In genomic region chr22:21457023-21457787, GRCh38 we compare ENCODE assay signal across 15 cellular contexts. TPM values are rescaled to one million over a fixed set of nuclear protein-coding genes. Genes with fewer than 3 reads are reported as not detected.
A peak's percentile ranks its signal among the peaks of the same experiment; 100 is the strongest.
DNase-seq lines count a peak whose midpoint lies in the region; ATAC-seq and TF ChIP-seq lines count a peak whose summit lies in the region.
"Had no signal": no experiment of that assay in that cellular context is flagged by ENCODE, and none has a peak within 500 bp of the region (broad histone marks: within the 10 kb centered on the region; RNA-seq: fewer than 3 reads in every experiment).

No MANE protein-coding gene starts in this region.

- H3K4me1 ChIP-seq in Caco-2 (peaks cover 14% of the 10 kb centered on the region), thyroid gland (peaks cover 0 to 13% of the 10 kb centered on the region in 2 donors)
- H3K4me1 ChIP-seq: ascending aorta, psoas muscle had no signal

- no peak for TF ChIP-seq CTCF in Caco-2 (IDR thresholded peaks at IDR 0.05; ENCODE audit: insufficient read depth in 1 of 2, low read depth in 1 of 2, low read length in 1 of 2, severe bottlenecking in 1 of 2, unreplicated experiment in 1 of 2)
- no peak for TF ChIP-seq CTCF in fibroblast of villous mesenchyme (IDR thresholded peaks at IDR 0.05; ENCODE audit: insufficient read depth, low read depth, low read length)
- no peak for TF ChIP-seq CTCF in neural crest cell (conservative IDR thresholded peaks at IDR 0.05)
- TF ChIP-seq CTCF in endothelial cell (IDR thresholded peaks at IDR 0.05; ENCODE audit: unreplicated experiment): no peak
- TF ChIP-seq CTCF in thyroid gland (IDR thresholded peaks at IDR 0.05): no peak

- TF ChIP-seq POLR2A in thyroid gland (IDR thresholded peaks at IDR 0.05): no peak

- 88 to 89% methylated on average over 19 of the region's 19 CpGs for WGBS in thyroid gland, 2 donors

- DNase-seq in Caco-2 (peak; percentile 60 to 63), M059J (ENCODE audit: low read depth) (peak; percentile 45), fibroblast of villous mesenchyme (ENCODE audit: low read depth) (peak; percentile 60), neural crest cell (ENCODE audit: low read depth, low spot score) (peak; percentile 0), endothelial cell (ENCODE audit: low spot score) (no peak), thyroid gland (no peak)
- DNase-seq: DND-41, NCI-H2227 treated with DMSO at 0.1 percent for 48 hours, OCI-M1 had no signal

- no peak overlapping the region for H3K4me3 ChIP-seq in Caco-2 (ENCODE audit: low read depth, low read length)
- no peak overlapping the region for H3K4me3 ChIP-seq in fibroblast of villous mesenchyme (ENCODE audit: low read depth, low read length)
- H3K4me3 ChIP-seq in thyroid gland (replicated peaks in 1 of 3): no peak overlapping the region
- H3K4me3 ChIP-seq: ascending aorta, BLaER1, GM12878, psoas muscle had no signal

- H3K27ac ChIP-seq in thyroid gland: no peak overlapping the region
- H3K27ac ChIP-seq: ascending aorta, BLaER1, psoas muscle had no signal

- no peak for ATAC-seq in GM18868 (IDR thresholded peaks at IDR 0.05; ENCODE audit: unreplicated experiment)
- no peak for ATAC-seq in HG02970 (IDR thresholded peaks at IDR 0.05; ENCODE audit: low FRiP score, unreplicated experiment)
- ATAC-seq: GM12878, psoas muscle had no signal

- intact Hi-C loops in Caco-2 (cut with micrococcal nuclease; ENCODE audit: unreplicated experiment) (no loop called here), thyroid gland (cut with DNase I) (no loop called here)

- BruUV-seq in Caco-2 (replicated peaks; lab: Mats Ljungman, UMichigan): TSS peak; percentile 9

- no peaks in the 10 kb centered on the region for H3K9me3 Mint-ChIP-seq in Caco-2 (ENCODE audit: unreplicated experiment)
- no peaks in the 10 kb centered on the region for H3K9me3 Mint-ChIP-seq in neural crest cell
- no peaks in the 10 kb centered on the region for H3K9me3 Mint-ChIP-seq in endothelial cell (ENCODE audit: unreplicated experiment)

- H3K9me3 ChIP-seq in Caco-2 (no peaks in the 10 kb centered on the region), thyroid gland (no peaks in the 10 kb centered on the region)
- H3K9me3 ChIP-seq: ascending aorta, BLaER1, psoas muscle had no signal

- H3K27ac Mint-ChIP-seq in Caco-2 (ENCODE audit: unreplicated experiment): peak overlapping the region; percentile 87
- peak overlapping the region; percentile 52 for H3K27ac Mint-ChIP-seq in neural crest cell (ENCODE audit: unreplicated experiment)
- no peak overlapping the region for H3K27ac Mint-ChIP-seq in endothelial cell (ENCODE audit: unreplicated experiment)

- H3K4me1 Mint-ChIP-seq in Caco-2 (ENCODE audit: low read depth, unreplicated experiment): peaks cover 12% of the 10 kb centered on the region
- no peaks in the 10 kb centered on the region for H3K4me1 Mint-ChIP-seq in neural crest cell
- H3K4me1 Mint-ChIP-seq in endothelial cell (ENCODE audit: unreplicated experiment): peaks cover 3% of the 10 kb centered on the region

- H3K4me3 Mint-ChIP-seq in Caco-2 (ENCODE audit: unreplicated experiment) (peak overlapping the region; percentile 12), neural crest cell (peak overlapping the region; percentile 17), endothelial cell (ENCODE audit: unreplicated experiment) (no peak overlapping the region)

- POLR2A ChIA-PET in Caco-2 (lab: Charles Lee): no interaction called here

- H3K27me3 ChIP-seq in Caco-2 (replicated peaks; ENCODE audit: control insufficient read depth, insufficient read depth, low read length) (no peaks in the 10 kb centered on the region), thyroid gland (no peaks in the 10 kb centered on the region)
- H3K27me3 ChIP-seq: ascending aorta, BLaER1 had no signal

- H3K36me3 Mint-ChIP-seq in Caco-2 (ENCODE audit: insufficient read depth, unreplicated experiment): peaks cover 27% of the 10 kb centered on the region
- no peaks in the 10 kb centered on the region for H3K36me3 Mint-ChIP-seq in neural crest cell (ENCODE audit: low read depth)
- H3K36me3 Mint-ChIP-seq in endothelial cell (ENCODE audit: low read depth, unreplicated experiment): no peaks in the 10 kb centered on the region

- H3K27me3 Mint-ChIP-seq in Caco-2 (ENCODE audit: insufficient read depth, unreplicated experiment) (no peaks in the 10 kb centered on the region), neural crest cell (ENCODE audit: low read depth) (no peaks in the 10 kb centered on the region), endothelial cell (ENCODE audit: unreplicated experiment) (peaks cover 3% of the 10 kb centered on the region)

- H3K36me3 ChIP-seq in Caco-2 (ENCODE audit: control insufficient read depth, insufficient read depth, low read length) (no peaks in the 10 kb centered on the region), thyroid gland (no peaks in the 10 kb centered on the region)
- H3K36me3 ChIP-seq: ascending aorta, BLaER1 had no signal

- CTCF ChIA-PET in Caco-2 (lab: Charles Lee): interaction anchor here (0.9 to 1.8 kb wide), 3 partner anchors 9 to 190 kb away, joined by 3 to 5 read pairs (median 4); no protein-coding TSS in a partner anchor

RNA-seq across cellular contexts. Expression of gene TMEM191C, which starts 10.0 kb away (rescaled TPM):
- total RNA-seq in Caco-2 (2022) (7.5 and 8.5 TPM in 2 replicates), fibroblast of villous mesenchyme (0.97 and 1.7 TPM in 2 replicates), neural crest cell (2.1 and 2.2 TPM in 2 replicates), endothelial cell (ENCODE audit: unreplicated experiment) (0.92 TPM), thyroid gland (1 to 10 TPM in 1 of 4 donors, under 1 TPM in 3; 0.20 to 3.9 (median 0.91) TPM)
- not detected in 2 replicates for total RNA-seq in M059J (2014; rRNA removed; shearing (Covaris generic))
- total RNA-seq: ascending aorta had no signal

RNA-seq across cellular contexts. Expression of gene HIC2, which starts 40.0 kb away (rescaled TPM):
- total RNA-seq in Caco-2 (2022) (45.8 and 48.4 TPM in 2 replicates), fibroblast of villous mesenchyme (2.9 and 3.0 TPM in 2 replicates), neural crest cell (44.2 and 44.3 TPM in 2 replicates), endothelial cell (ENCODE audit: unreplicated experiment) (23.5 TPM), thyroid gland (1 to 10 TPM; 4.7 to 7.7 (median 6.5) TPM)
- 0.42 and 0.69 TPM in 2 replicates for total RNA-seq in M059J (2014; rRNA removed; shearing (Covaris generic))

Comparison
In these comparisons a context has a peak if more than half of its experiments do, and no peak if none do; other contexts are left out.
1. DNase-seq: peak in Caco-2 (2 of 2), M059J (single experiment), fibroblast of villous mesenchyme (single experiment) and neural crest cell (single experiment); none in endothelial cell (single experiment) and thyroid gland (0 of 2).